In the genomic region with DNA sequence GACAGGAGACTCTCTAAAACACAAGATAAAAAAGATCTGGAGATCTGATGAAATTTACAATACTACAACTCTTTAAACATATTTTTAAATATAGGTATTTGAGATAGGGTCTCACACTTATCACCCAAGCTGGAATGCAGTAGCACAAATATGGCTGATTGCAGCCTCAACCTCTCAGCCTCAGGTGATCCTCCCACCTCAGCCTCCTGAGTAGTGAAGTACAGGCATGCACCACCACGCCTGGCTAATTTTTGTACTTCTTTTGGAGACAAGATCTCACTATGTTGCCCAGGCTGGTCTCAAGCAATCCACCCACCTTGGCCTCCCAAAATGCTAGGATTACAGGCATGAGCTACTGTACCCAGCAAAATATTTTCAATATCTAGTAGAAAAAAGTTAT, we compare ENCODE assay signal across 17 cellular contexts.
A peak's percentile ranks its signal among the peaks of the same experiment; 100 is the strongest.
DNase-seq lines count a peak whose midpoint lies in the region; ATAC-seq and TF ChIP-seq lines count a peak whose summit lies in the region.
"Had no signal": no experiment of that assay in that cellular context is flagged by ENCODE, and none has a peak within 500 bp of the region (broad histone marks: within the 10 kb centered on the region; RNA-seq: fewer than 3 reads in every experiment).

No MANE protein-coding gene starts in this region.

- H4K20me1 ChIP-seq in GM23248 (ENCODE audit: insufficient read depth) = no peaks in the 10 kb centered on the region

- no peaks in the 10 kb centered on the region for H3K79me2 ChIP-seq in GM23248 (ENCODE audit: insufficient read depth)

- H3K27me3 ChIP-seq in GM23248 (replicated peaks; ENCODE audit: insufficient read depth) = no peaks in the 10 kb centered on the region
- no peaks in the 10 kb centered on the region for H3K27me3 ChIP-seq in RWPE2 (ENCODE audit: insufficient read depth, poor library complexity, severe bottlenecking)
- H3K27me3 ChIP-seq in suprapubic skin = no peaks in the 10 kb centered on the region
- H3K27me3 ChIP-seq: Peyer's patch had no signal

- 53 to 68% methylated on average over 1 of the region's 1 CpG for WGBS in GM23248 (ENCODE audit: low coverage in 1 of 2, low lambda C conversion rate in 2 of 2, missing lambda C conversion rate in 2 of 2), 2 experiments
- 95% methylated on average over 1 of the region's 1 CpG for WGBS in suprapubic skin

- H3K27ac Mint-ChIP-seq in activated naive CD4-positive, alpha-beta T cell treated with anti-CD3 and anti-CD28 coated beads, Interleukin-2, amount 50 U/mL, for 72 hours = no peak overlapping the region
- H3K27ac Mint-ChIP-seq: CD8-positive, alpha-beta T cell had no signal

- TF ChIP-seq POLR2A in erythroblast (IDR thresholded peaks at IDR 0.05; ENCODE audit: low read length) = no peak
- no peak for TF ChIP-seq POLR2A in suprapubic skin (IDR thresholded peaks at IDR 0.05)

- H3K4me3 ChIP-seq in GM23248 = no peak overlapping the region
- H3K4me3 ChIP-seq in RWPE2 (ENCODE audit: severe bottlenecking) = no peak overlapping the region
- no peak overlapping the region for H3K4me3 ChIP-seq in suprapubic skin
- H3K4me3 ChIP-seq: HAP-1, Peyer's patch, SK-N-MC had no signal

- H3K36me3 ChIP-seq in GM23248 (ENCODE audit: low read depth) = no peaks in the 10 kb centered on the region
- no peaks in the 10 kb centered on the region for H3K36me3 ChIP-seq in RWPE2 (ENCODE audit: low read depth)
- H3K36me3 ChIP-seq in suprapubic skin = no peaks in the 10 kb centered on the region
- H3K36me3 ChIP-seq: BE2C, HAP-1, Peyer's patch had no signal

- DNase-seq in GM23248 = no peak
- DNase-seq in RWPE2 (ENCODE audit: low spot score) = no peak
- DNase-seq in erythroblast (lab: John Stamatoyannopoulos, UW) = peak; percentile 34 to 41
- no peak for DNase-seq in suprapubic skin (ENCODE audit: low spot score in 2 of 2)
- no peak for DNase-seq in NCI-H510A treated with DMSO at 0.1 percent for 48 hours (lab: John Stamatoyannopoulos, UW)
- DNase-seq in activated naive CD4-positive, alpha-beta T cell treated with anti-CD3 and anti-CD28 coated beads, Interleukin-2, amount 50 U/mL, for 72 hours (ENCODE audit: low spot score in 2 of 2) = no peak
- DNase-seq: BE2C; CD8-positive, alpha-beta T cell; NCI-H1048; NCI-H1436 treated with DMSO at 0.1 percent for 48 hours; NCI-H2081 treated with DMSO at 0.1 percent for 48 hours; NCI-H510A; Peyer's patch; Right ventricle myocardium superior had no signal

- in situ Hi-C loops in GM23248 (cut with MboI) = no loop called here

- peaks cover 51% of the 10 kb centered on the region for H3K4me1 ChIP-seq in GM23248 (ENCODE audit: insufficient read depth)
- peaks cover 49% of the 10 kb centered on the region for H3K4me1 ChIP-seq in RWPE2 (ENCODE audit: insufficient read depth, poor library complexity, severe bottlenecking)
- H3K4me1 ChIP-seq in suprapubic skin = no peaks in the 10 kb centered on the region
- H3K4me1 ChIP-seq: BE2C, Peyer's patch had no signal

- H2AFZ ChIP-seq in GM23248 = peak overlapping the region; percentile 29; the same call in 1 of the 2 replicates

- no peak for TF ChIP-seq EP300 in suprapubic skin (IDR thresholded peaks at IDR 0.05)

- peak overlapping the region; percentile 37 for H3K27ac ChIP-seq in GM23248
- peak overlapping the region; percentile 98 for H3K27ac ChIP-seq in RWPE2 (ENCODE audit: poor library complexity, severe bottlenecking)
- peak overlapping the region; percentile 41 for H3K27ac ChIP-seq in suprapubic skin
- H3K27ac ChIP-seq: Peyer's patch, SK-N-MC had no signal

- no peaks in the 10 kb centered on the region for H3K36me3 Mint-ChIP-seq in activated naive CD4-positive, alpha-beta T cell treated with anti-CD3 and anti-CD28 coated beads, Interleukin-2, amount 50 U/mL, for 72 hours
- H3K36me3 Mint-ChIP-seq: CD8-positive, alpha-beta T cell had no signal

- no peak for TF ChIP-seq CTCF in RWPE2 (IDR thresholded peaks at IDR 0.05; ENCODE audit: poor library complexity, severe bottlenecking)
- no peak for TF ChIP-seq CTCF in suprapubic skin (IDR thresholded peaks at IDR 0.05)

- ATAC-seq in RWPE2 (ENCODE audit: low read depth) (no peak), GM18870 (IDR thresholded peaks at IDR 0.05; ENCODE audit: unreplicated experiment) (no peak)
- no peak for ATAC-seq in activated naive CD4-positive, alpha-beta T cell treated with anti-CD3 and anti-CD28 coated beads, Interleukin-2, amount 50 U/mL, for 72 hours
- ATAC-seq: CD8-positive, alpha-beta T cell had no signal

- peaks cover 0 to 4% of the 10 kb centered on the region in 2 donors for H3K9me3 Mint-ChIP-seq in activated naive CD4-positive, alpha-beta T cell treated with anti-CD3 and anti-CD28 coated beads, Interleukin-2, amount 50 U/mL, for 72 hours
- H3K9me3 Mint-ChIP-seq: CD8-positive, alpha-beta T cell had no signal

- H3F3A ChIP-seq in GM23248 (ENCODE audit: insufficient read depth) = peaks cover 49% of the 10 kb centered on the region

- H3K9ac ChIP-seq in GM23248 = no peak overlapping the region

- H3K9me3 ChIP-seq in GM23248 (ENCODE audit: low read depth) (no peaks in the 10 kb centered on the region), RWPE2 (ENCODE audit: severe bottlenecking) (no peaks in the 10 kb centered on the region), suprapubic skin (no peaks in the 10 kb centered on the region)
- H3K9me3 ChIP-seq: BE2C, HAP-1, Peyer's patch had no signal

- no peaks in the 10 kb centered on the region for H3K9me2 ChIP-seq in GM23248 (ENCODE audit: insufficient read depth)

- peak overlapping the region; percentile 54 for H3K4me2 ChIP-seq in GM23248 (ENCODE audit: unreplicated experiment)

Comparison
In these comparisons a context has a peak if more than half of its experiments do, and no peak if none do; other contexts are left out.
1. DNase-seq: peak in erythroblast (2 of 2); none in GM23248 (single experiment), RWPE2 (single experiment), suprapubic skin (0 of 2), NCI-H510A treated with DMSO at 0.1 percent for 48 hours (single experiment) and activated naive CD4-positive, alpha-beta T cell treated with anti-CD3 and anti-CD28 coated beads, Interleukin-2, amount 50 U/mL, for 72 hours (0 of 2).
2. H3K27ac ChIP-seq: peak in every context shown above with its lines; median percentile 98 in RWPE2; 41 in suprapubic skin; 37 in GM23248.